In genomic region chrX:136780738-136781137, GRCh38 we compare ENCODE assay signal across 9 cellular contexts. TPM values are rescaled to one million over a fixed set of nuclear protein-coding genes. Genes with fewer than 3 reads are reported as not detected.
DNase-seq lines count a peak whose midpoint lies in the region; ATAC-seq, FAIRE-seq and TF ChIP-seq lines count a peak whose summit lies in the region.
"Had no signal": no experiment of that assay in that cellular context is flagged by ENCODE, and none has a peak within 500 bp of the region (broad histone marks: within the 10 kb centered on the region; RNA-seq: fewer than 3 reads in every experiment).

A gene with protein sequence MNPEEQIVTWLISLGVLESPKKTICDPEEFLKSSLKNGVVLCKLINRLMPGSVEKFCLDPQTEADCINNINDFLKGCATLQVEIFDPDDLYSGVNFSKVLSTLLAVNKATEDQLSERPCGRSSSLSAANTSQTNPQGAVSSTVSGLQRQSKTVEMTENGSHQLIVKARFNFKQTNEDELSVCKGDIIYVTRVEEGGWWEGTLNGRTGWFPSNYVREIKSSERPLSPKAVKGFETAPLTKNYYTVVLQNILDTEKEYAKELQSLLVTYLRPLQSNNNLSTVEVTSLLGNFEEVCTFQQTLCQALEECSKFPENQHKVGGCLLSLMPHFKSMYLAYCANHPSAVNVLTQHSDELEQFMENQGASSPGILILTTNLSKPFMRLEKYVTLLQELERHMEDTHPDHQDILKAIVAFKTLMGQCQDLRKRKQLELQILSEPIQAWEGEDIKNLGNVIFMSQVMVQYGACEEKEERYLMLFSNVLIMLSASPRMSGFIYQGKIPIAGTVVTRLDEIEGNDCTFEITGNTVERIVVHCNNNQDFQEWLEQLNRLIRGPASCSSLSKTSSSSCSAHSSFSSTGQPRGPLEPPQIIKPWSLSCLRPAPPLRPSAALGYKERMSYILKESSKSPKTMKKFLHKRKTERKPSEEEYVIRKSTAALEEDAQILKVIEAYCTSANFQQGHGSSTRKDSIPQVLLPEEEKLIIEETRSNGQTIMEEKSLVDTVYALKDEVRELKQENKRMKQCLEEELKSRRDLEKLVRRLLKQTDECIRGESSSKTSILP (minus strand): TSS chrX:136780932. CDS start chrX:136780882, 50 bp downstream.

- H3K27me3 ChIP-seq in BJ (ENCODE audit: control insufficient read depth, insufficient read depth, low read length), result no peaks in the 10 kb centered on the region
- no peaks in the 10 kb centered on the region for H3K27me3 ChIP-seq in H1 (replicated peaks in 1 of 4; ENCODE audit: control insufficient read depth in 3 of 4, extremely low read depth in 1 of 4, insufficient read depth in 3 of 4, low read length in 3 of 4)
- no peaks in the 10 kb centered on the region for H3K27me3 ChIP-seq in skeletal muscle tissue (ENCODE audit: control insufficient read depth in 3 of 3, insufficient read depth in 3 of 3, low read length in 3 of 3)

- FAIRE-seq in H1 (lab: Jason Lieb, UNC), result no peak
- FAIRE-seq: endometrium had no signal

- H3K4me3 ChIP-seq in BJ (ENCODE audit: low read depth, low read length) (peak within 1 kb of the TSS; percentile 1; the same call in 1 of the 2 replicates), H1 (ENCODE audit: extremely low read depth in 1 of 4, insufficient read depth in 2 of 4, low read depth in 3 of 4, low read length in 4 of 4) (no peak within 1 kb of the TSS), skeletal muscle tissue (ENCODE audit: low read length in 3 of 3) (peak within 1 kb of the TSS; percentile 63 to 78 (median 73))

- no peak within 1 kb of the TSS for H2AK5ac ChIP-seq in H1 (ENCODE audit: low read depth, low read length)

- TF ChIP-seq CTCF in BJ (IDR thresholded peaks at IDR 0.05; ENCODE audit: insufficient read depth, low read depth, low read length), result no peak
- no peak for TF ChIP-seq CTCF in H1 (IDR thresholded peaks at IDR 0.05; ENCODE audit: control extremely low read depth in 1 of 3, insufficient read depth in 1 of 3, low read depth in 1 of 3, low read length in 3 of 3)

- DNase-seq in BJ (ENCODE audit: low read depth) (no peak), SIG-M5 treated with dmso at 0.1 percent for 504 hours (lab: John Stamatoyannopoulos, UW; ENCODE audit: unreplicated experiment) (peak; percentile 69), H1 (ENCODE audit: low read depth in 1 of 2, low spot score in 2 of 2) (no peak), NCI-H82 treated with DMSO at 0.1 percent for 48 hours (lab: John Stamatoyannopoulos, UW; ENCODE audit: unreplicated experiment) (no peak), iPS-NIHi11 (ENCODE audit: low spot score) (no peak)

- H3K9ac ChIP-seq in H1 (replicated peaks in 1 of 4; ENCODE audit: extremely low read depth in 1 of 4, low read depth in 3 of 4, low read length in 3 of 4) (no peak within 1 kb of the TSS), skeletal muscle tissue (ENCODE audit: low read depth in 1 of 3, low read length in 3 of 3) (peak within 1 kb of the TSS; percentile 64 to 78 (median 65))

- no peak within 1 kb of the TSS for H2BK12ac ChIP-seq in H1 (ENCODE audit: low read depth, low read length)

- no peak within 1 kb of the TSS for H2BK120ac ChIP-seq in H1 (replicated peaks; ENCODE audit: low read depth, low read length)

- no peak within 1 kb of the TSS for H3K4ac ChIP-seq in H1 (replicated peaks; ENCODE audit: insufficient read length, low read depth, low read length)

- TF ChIP-seq POLR2A in H1 (IDR thresholded peaks at IDR 0.05; ENCODE audit: control extremely low read depth in 1 of 2, low read depth in 2 of 2, low read length in 2 of 2), result no peak

- no peak within 1 kb of the TSS for H4K8ac ChIP-seq in H1 (ENCODE audit: extremely low read depth, insufficient read depth, low read length)

- ATAC-seq in GM21381 (IDR thresholded peaks at IDR 0.05; ENCODE audit: unreplicated experiment), result peak; percentile 49
- no peak for ATAC-seq in HG03039 (IDR thresholded peaks at IDR 0.05; ENCODE audit: unreplicated experiment)

- no peak within 1 kb of the TSS for H3K56ac ChIP-seq in H1 (replicated peaks; ENCODE audit: insufficient read length, low read depth, low read length)

- no peaks in the 10 kb centered on the region for H3K23me2 ChIP-seq in H1 (ENCODE audit: low read depth, low read length)

- no peaks in the 10 kb centered on the region for H3K79me1 ChIP-seq in H1 (ENCODE audit: low read depth, low read length)

- no peak within 1 kb of the TSS for H3K4me2 ChIP-seq in H1 (ENCODE audit: insufficient read depth in 1 of 2, low read depth in 2 of 2, low read length in 2 of 2)

- no peaks in the 10 kb centered on the region for H3K36me3 ChIP-seq in BJ (ENCODE audit: control insufficient read depth, insufficient read depth, low read length)
- H3K36me3 ChIP-seq in H1 (ENCODE audit: control insufficient read depth in 2 of 4, insufficient read depth in 4 of 4, low read length in 3 of 4), result no peaks in the 10 kb centered on the region
- no peaks in the 10 kb centered on the region for H3K36me3 ChIP-seq in skeletal muscle tissue (ENCODE audit: control insufficient read depth in 3 of 3, insufficient read depth in 3 of 3, low read length in 3 of 3)

- CTCF ChIA-PET in BJ (lab: Yijun Ruan, JAX), result no interaction called here
- CTCF ChIA-PET in H1 (lab: Charles Lee; ENCODE audit: partially characterized antibody), result no interaction called here

- no peak within 1 kb of the TSS for H2BK20ac ChIP-seq in H1 (ENCODE audit: low read length)

- H3K14ac ChIP-seq in H1 (ENCODE audit: insufficient read length), result no peak within 1 kb of the TSS

- H3K9me3 ChIP-seq in H1 (ENCODE audit: insufficient read depth in 2 of 2, low read depth in 1 of 2, low read length in 1 of 2) (no peaks in the 10 kb centered on the region), skeletal muscle tissue (ENCODE audit: control insufficient read depth in 3 of 3, low read length in 3 of 3) (no peaks in the 10 kb centered on the region)

- no peak within 1 kb of the TSS for H3K27ac ChIP-seq in H1 (ENCODE audit: low read depth, low read length)
- H3K27ac ChIP-seq in skeletal muscle tissue (ENCODE audit: low read depth, low read length), result peak within 1 kb of the TSS; percentile 43

- no peak within 1 kb of the TSS for H2BK5ac ChIP-seq in H1 (ENCODE audit: low read depth, low read length)

- no peak for TF ChIP-seq RAD21 in H1 (IDR thresholded peaks at IDR 0.05 in 1 of 2, conservative IDR thresholded peaks at IDR 0.05 in 1 of 2; ENCODE audit: low read depth in 2 of 2, low read length in 2 of 2)

- H4K5ac ChIP-seq in H1 (ENCODE audit: insufficient read length, low read depth, low read length), result no peak within 1 kb of the TSS

- 74% methylated on average over 10 of the region's 10 CpGs; no CpG with 5 or more reads in 1 of the 2 experiments for WGBS in H1 (ENCODE audit: extremely low coverage in 1 of 2, insufficient coverage in 1 of 2, insufficient read length in 1 of 2, insufficient replicate concordance in 2 of 2, low coverage in 1 of 2, low lambda C conversion rate in 2 of 2, missing lambda C conversion rate in 1 of 2), 2 experiments

- H3K18ac ChIP-seq in H1 (ENCODE audit: extremely low read depth, low read length), result no peak within 1 kb of the TSS

- H2AFZ ChIP-seq in H1 (ENCODE audit: low read length), result peak within 1 kb of the TSS; percentile 13; the same call in 1 of the 2 replicates

- no peaks in the 10 kb centered on the region for H3K79me2 ChIP-seq in H1 (ENCODE audit: control insufficient read depth in 1 of 2, insufficient read depth in 2 of 2, low read length in 2 of 2)

- H4K91ac ChIP-seq in H1 (replicated peaks; ENCODE audit: insufficient read length, low read length), result no peak within 1 kb of the TSS

- no peak within 1 kb of the TSS for H2BK15ac ChIP-seq in H1 (ENCODE audit: low read length)

- POLR2A ChIA-PET in BJ (lab: Charles Lee) (no interaction called here), H1 (lab: Charles Lee; ENCODE audit: partially characterized antibody) (no interaction called here)

- no peaks in the 10 kb centered on the region for H3K4me1 ChIP-seq in H1 (replicated peaks in 1 of 4; ENCODE audit: control insufficient read depth in 3 of 4, insufficient read depth in 4 of 4, low read length in 3 of 4)
- H3K4me1 ChIP-seq in skeletal muscle tissue (ENCODE audit: control insufficient read depth in 3 of 3, insufficient read depth in 3 of 3, low read length in 3 of 3), result peaks cover 0 to 16% (median 7%) of the 10 kb centered on the region in 3 donors

- H3K23ac ChIP-seq in H1 (ENCODE audit: insufficient read length), result no peak within 1 kb of the TSS

- no peak for TF ChIP-seq EP300 in H1 (IDR thresholded peaks at IDR 0.05; ENCODE audit: borderline replicate concordance in 1 of 2, low read depth in 2 of 2, low read length in 2 of 2)

- H4K20me1 ChIP-seq in H1 (replicated peaks in 1 of 2; ENCODE audit: control insufficient read depth in 1 of 2, insufficient read depth in 2 of 2, low read length in 2 of 2), result no peaks in the 10 kb centered on the region

TF ChIP-seq in H1, 55 proteins besides CTCF, POLR2A, EP300 and RAD21 (continues in another document):
- TF ChIP-seq SP2 (IDR thresholded peaks at IDR 0.05; ENCODE audit: low read length) (no peak), TBP (IDR thresholded peaks at IDR 0.05; ENCODE audit: low read depth, low read length) (no peak), EGR1 (IDR thresholded peaks at IDR 0.05; ENCODE audit: borderline replicate concordance, low read depth, low read length) (no peak), SAP30 (IDR thresholded peaks at IDR 0.05; ENCODE audit: insufficient read depth, insufficient replicate concordance, low read length) (no peak), CHD2 (IDR thresholded peaks at IDR 0.05; ENCODE audit: low read length) (no peak), HDAC6 (IDR thresholded peaks at IDR 0.05; ENCODE audit: low read depth, low read length) (no peak), SIX5 (IDR thresholded peaks at IDR 0.05; ENCODE audit: low read depth, low read length) (no peak), GTF2F1 (IDR thresholded peaks at IDR 0.05; ENCODE audit: borderline replicate concordance, low read depth, low read length) (no peak)
- TF ChIP-seq, protein P1, sequence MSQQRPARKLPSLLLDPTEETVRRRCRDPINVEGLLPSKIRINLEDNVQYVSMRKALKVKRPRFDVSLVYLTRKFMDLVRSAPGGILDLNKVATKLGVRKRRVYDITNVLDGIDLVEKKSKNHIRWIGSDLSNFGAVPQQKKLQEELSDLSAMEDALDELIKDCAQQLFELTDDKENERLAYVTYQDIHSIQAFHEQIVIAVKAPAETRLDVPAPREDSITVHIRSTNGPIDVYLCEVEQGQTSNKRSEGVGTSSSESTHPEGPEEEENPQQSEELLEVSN (IDR thresholded peaks at IDR 0.05), result no peak

RNA-seq across cellular contexts. Expression of the gene that starts here (rescaled TPM):
- 3.0 and 5.1 TPM in 2 replicates for polyA plus RNA-seq in BJ (2011; rRNA removed)
- polyA minus RNA-seq in BJ (2011; rRNA and poly(A)+ RNA removed), result 2.2 and 2.4 TPM in 2 replicates
- total RNA-seq in H1 (2021; fragmentation: NEBNext Ultra II Directional; extraction: Animal tissue kit (Norgen Biotek cat#: 25700)), result 3.6 TPM in 2 replicates
- polyA plus RNA-seq in H1 (2011; rRNA removed), result 2.1 and 3.7 TPM in 2 replicates
- 3.4 TPM for polyA plus RNA-seq in H1 (2011; cell fraction: cytosol; rRNA removed)
- polyA plus RNA-seq in H1 (2011; cell fraction: nucleus; rRNA removed), result 2.2 TPM
- 3.3 to 4.3 TPM (median 3.5 TPM) in 4 replicates for polyA plus RNA-seq in H1 (2012, experiment 1 of 2)
- polyA plus RNA-seq in H1 (2012, experiment 2 of 2), result 0.35 TPM
- polyA plus RNA-seq in H1 (2013, experiment 1 of 2), result 2.5 TPM
- 2.5 TPM for polyA plus RNA-seq in H1 (2013, experiment 2 of 2)
- polyA minus RNA-seq in H1 (2011; rRNA and poly(A)+ RNA removed), result 3.5 and 7.3 TPM in 2 replicates
- 2.1 TPM for polyA minus RNA-seq in H1 (2011; cell fraction: cytosol; rRNA and poly(A)+ RNA removed)
- polyA minus RNA-seq in H1 (2011; cell fraction: nucleus; rRNA and poly(A)+ RNA removed), result 2.7 TPM
- 25.6 TPM for total RNA-seq in skeletal muscle tissue

Comparison
In these comparisons a context has a peak if more than half of its experiments do, and no peak if none do; other contexts are left out.
1. H3K4me3 ChIP-seq: peak in BJ (single experiment) and skeletal muscle tissue (3 of 3); none in H1 (0 of 4).
2. H3K9ac ChIP-seq: peak in skeletal muscle tissue (3 of 3); none in H1 (0 of 4).